In genomic region chr7:19969859-19970493, GRCh38 we compare ENCODE assay signal across 19 cellular contexts.
DNase-seq lines count a peak whose midpoint lies in the region; ATAC-seq and TF ChIP-seq lines count a peak whose summit lies in the region.
"Had no signal": no experiment of that assay in that cellular context is flagged by ENCODE, and none has a peak within 500 bp of the region (broad histone marks: within the 10 kb centered on the region; RNA-seq: fewer than 3 reads in every experiment).

No MANE protein-coding gene starts in this region.

- H3K27me3 Mint-ChIP-seq in endodermal cell (ENCODE audit: insufficient read depth) = no peaks in the 10 kb centered on the region
- H3K27me3 Mint-ChIP-seq in nephron (ENCODE audit: low read depth) = no peaks in the 10 kb centered on the region
- H3K27me3 Mint-ChIP-seq in activated T-helper 17 cell treated with anti-CD3 and anti-CD28 coated beads, Interleukin-2, amount 50 U/mL, for 72 hours = no peaks in the 10 kb centered on the region
- H3K27me3 Mint-ChIP-seq in nephron progenitor cell (ENCODE audit: low read depth, poor library complexity) = no peaks in the 10 kb centered on the region

- H3K36me3 ChIP-seq in endodermal cell (ENCODE audit: control insufficient read depth, insufficient read depth, low read length) (no peaks in the 10 kb centered on the region), thyroid gland (no peaks in the 10 kb centered on the region)
- H3K36me3 ChIP-seq: gastroesophageal sphincter had no signal

- H3K27ac ChIP-seq in endodermal cell (ENCODE audit: low read depth, low read length) = peak overlapping the region; percentile 30
- no peak overlapping the region for H3K27ac ChIP-seq in thyroid gland
- H3K27ac ChIP-seq: C4-2B, gastroesophageal sphincter, KMS-11 had no signal

- no peak overlapping the region for H3K9ac ChIP-seq in endodermal cell (ENCODE audit: extremely low read depth, low read length, poor library complexity, severe bottlenecking)
- H3K9ac ChIP-seq: KMS-11 had no signal

- H3K4me1 ChIP-seq in endodermal cell (ENCODE audit: control insufficient read depth, insufficient read depth, low read length) (no peaks in the 10 kb centered on the region), thyroid gland (no peaks in the 10 kb centered on the region)
- H3K4me1 ChIP-seq: gastroesophageal sphincter had no signal

- in situ Hi-C loops in Caki2 (cut with HindIII; ENCODE audit: low pct_unique_long_range_greater_than_20kb, low sequenced_read_pairs) = no loop called here

- peaks cover 13% of the 10 kb centered on the region for H3K4me1 Mint-ChIP-seq in endodermal cell
- H3K4me1 Mint-ChIP-seq in nephron = peaks cover 6% of the 10 kb centered on the region
- H3K4me1 Mint-ChIP-seq in activated T-helper 17 cell treated with anti-CD3 and anti-CD28 coated beads, Interleukin-2, amount 50 U/mL, for 72 hours = no peaks in the 10 kb centered on the region
- no peaks in the 10 kb centered on the region for H3K4me1 Mint-ChIP-seq in nephron progenitor cell
- H3K4me1 Mint-ChIP-seq: stimulated activated effector memory CD8-positive, alpha-beta T cell treated with anti-CD3 and anti-CD28 coated beads, Interleukin-12 subunit alpha, Interleukin-12 subunit beta, amount 100 ng/mL, for 72 hours had no signal

- H3K36me3 Mint-ChIP-seq in endodermal cell (ENCODE audit: low read depth) = peaks cover 4% of the 10 kb centered on the region
- H3K36me3 Mint-ChIP-seq in nephron (ENCODE audit: low read depth) = no peaks in the 10 kb centered on the region
- no peaks in the 10 kb centered on the region for H3K36me3 Mint-ChIP-seq in activated T-helper 17 cell treated with anti-CD3 and anti-CD28 coated beads, Interleukin-2, amount 50 U/mL, for 72 hours (ENCODE audit: low read depth)
- no peaks in the 10 kb centered on the region for H3K36me3 Mint-ChIP-seq in nephron progenitor cell (ENCODE audit: low read depth)
- H3K36me3 Mint-ChIP-seq: stimulated activated effector memory CD8-positive, alpha-beta T cell treated with anti-CD3 and anti-CD28 coated beads, Interleukin-12 subunit alpha, Interleukin-12 subunit beta, amount 100 ng/mL, for 72 hours had no signal

- TF ChIP-seq POLR2A in thyroid gland (IDR thresholded peaks at IDR 0.05) = no peak

- intact Hi-C loops in thyroid gland (cut with DNase I) = no loop called here

- H3K4me3 ChIP-seq in endodermal cell (ENCODE audit: low read length) (peak overlapping the region; percentile 15), thyroid gland (replicated peaks in 1 of 3) (no peak overlapping the region)
- H3K4me3 ChIP-seq: gastroesophageal sphincter had no signal

- peak overlapping the region; percentile 8 for H3K27ac Mint-ChIP-seq in endodermal cell
- H3K27ac Mint-ChIP-seq in nephron = peak overlapping the region in 2 of 3 experiments; percentile 3 to 17
- H3K27ac Mint-ChIP-seq in activated T-helper 17 cell treated with anti-CD3 and anti-CD28 coated beads, Interleukin-2, amount 50 U/mL, for 72 hours = no peak overlapping the region
- no peak overlapping the region for H3K27ac Mint-ChIP-seq in nephron progenitor cell
- H3K27ac Mint-ChIP-seq: stimulated activated effector memory CD8-positive, alpha-beta T cell treated with anti-CD3 and anti-CD28 coated beads, Interleukin-12 subunit alpha, Interleukin-12 subunit beta, amount 100 ng/mL, for 72 hours had no signal

- H3K9me3 Mint-ChIP-seq in endodermal cell (no peaks in the 10 kb centered on the region), nephron (no peaks in the 10 kb centered on the region), nephron progenitor cell (no peaks in the 10 kb centered on the region)
- H3K9me3 Mint-ChIP-seq in activated T-helper 17 cell treated with anti-CD3 and anti-CD28 coated beads, Interleukin-2, amount 50 U/mL, for 72 hours = peaks cover 4% of the 10 kb centered on the region

- 63 to 79% methylated on average over 2 to 3 of the region's 4 CpGs for WGBS in endodermal cell (ENCODE audit: insufficient coverage in 1 of 2, insufficient read length in 1 of 2), 2 experiments
- 38 to 48% methylated on average over 4 of the region's 4 CpGs for WGBS in thyroid gland, 2 donors

- ATAC-seq in HG02610 (IDR thresholded peaks at IDR 0.05; ENCODE audit: unreplicated experiment) = no peak
- no peak for ATAC-seq in activated T-helper 17 cell treated with anti-CD3 and anti-CD28 coated beads, Interleukin-2, amount 50 U/mL, for 72 hours (replicated peaks)
- ATAC-seq: gastroesophageal sphincter; right cardiac atrium; stimulated activated effector memory CD8-positive, alpha-beta T cell treated with anti-CD3 and anti-CD28 coated beads, Interleukin-12 subunit alpha, Interleukin-12 subunit beta, amount 100 ng/mL, for 72 hours had no signal

- H3K9me3 ChIP-seq in endodermal cell (ENCODE audit: control insufficient read depth, low read length) (no peaks in the 10 kb centered on the region), thyroid gland (no peaks in the 10 kb centered on the region)
- H3K9me3 ChIP-seq: gastroesophageal sphincter had no signal

- TF ChIP-seq CTCF in endodermal cell (conservative IDR thresholded peaks at IDR 0.05) (no peak), nephron (IDR thresholded peaks at IDR 0.05; ENCODE audit: unreplicated experiment in 3 of 3) (no peak), thyroid gland (IDR thresholded peaks at IDR 0.05) (no peak), nephron progenitor cell (IDR thresholded peaks at IDR 0.05) (no peak)

- peak; percentile 49 for DNase-seq in Caki2 (ENCODE audit: low read depth)
- peak; percentile 73 for DNase-seq in M059J (ENCODE audit: low read depth)
- no peak for DNase-seq in endodermal cell
- no peak for DNase-seq in thyroid gland
- DNase-seq in nephron progenitor cell = no peak
- DNase-seq: activated T-cell treated with anti-CD3 and anti-CD28 coated beads, Interleukin-2, amount 50 U/mL, for 48 hours; GDM1; islet precursor cell; NCI-H1694; NCI-H446 treated with DMSO at 0.1 percent for 48 hours; right cardiac atrium; stimulated activated CD4-positive, alpha-beta T cell treated with anti-CD3 and anti-CD28 coated beads, Interleukin-4, amount 100 ng/mL, for 24 hours had no signal

- H3K4me3 Mint-ChIP-seq in endodermal cell = no peak overlapping the region
- no peak overlapping the region for H3K4me3 Mint-ChIP-seq in nephron
- H3K4me3 Mint-ChIP-seq in activated T-helper 17 cell treated with anti-CD3 and anti-CD28 coated beads, Interleukin-2, amount 50 U/mL, for 72 hours = no peak overlapping the region
- H3K4me3 Mint-ChIP-seq in nephron progenitor cell = no peak overlapping the region
- H3K4me3 Mint-ChIP-seq: stimulated activated effector memory CD8-positive, alpha-beta T cell treated with anti-CD3 and anti-CD28 coated beads, Interleukin-12 subunit alpha, Interleukin-12 subunit beta, amount 100 ng/mL, for 72 hours had no signal

- H3K27me3 ChIP-seq in endodermal cell (ENCODE audit: control insufficient read depth, insufficient read depth, low read length, poor library complexity, severe bottlenecking) (no peaks in the 10 kb centered on the region), thyroid gland (no peaks in the 10 kb centered on the region)
- H3K27me3 ChIP-seq: gastroesophageal sphincter had no signal

Comparison
In these comparisons a context has a peak if more than half of its experiments do, and no peak if none do; other contexts are left out.
1. DNase-seq: peak in Caki2 (single experiment) and M059J (single experiment); none in endodermal cell (single experiment), thyroid gland (0 of 2) and nephron progenitor cell (single experiment).
2. H3K27ac Mint-ChIP-seq: peak in endodermal cell (single experiment) and nephron (2 of 3); none in activated T-helper 17 cell treated with anti-CD3 and anti-CD28 coated beads, Interleukin-2, amount 50 U/mL, for 72 hours (single experiment) and nephron progenitor cell (single experiment).